22 cellular contexts compared by ENCODE assay signal in genomic region chr1:176382163-176382562, GRCh38.
"Had no signal": no experiment of that assay in that cellular context is flagged by ENCODE, and none has a peak within 500 bp of the region (broad histone marks: within the 10 kb centered on the region; RNA-seq: fewer than 3 reads in every experiment).

No MANE protein-coding gene starts in this region.

- H3K27me3 ChIP-seq: colonic mucosa, esophagus muscularis mucosa, gastrocnemius medialis, heart right ventricle had no signal

- H3K4me1 ChIP-seq: colonic mucosa, esophagus muscularis mucosa, gastrocnemius medialis, heart right ventricle, left ventricle myocardium inferior, lower lobe of right lung had no signal

- DNase-seq: cerebellar nuclear complex; colonic mucosa; cortex of kidney; effector memory CD4-positive, alpha-beta T cell; foreskin fibroblast; foreskin melanocyte; gastrocnemius medialis; glutamatergic neuron; head of caudate nucleus; heart right ventricle; hypothalamus; immature natural killer cell; islet precursor cell; kidney; kidney glomerular epithelial cell; left colon; left ventricle myocardium inferior; lower lobe of right lung; mesenchymal stem cell; mucosa of descending colon; naive B cell had no signal

- H3K4me3 ChIP-seq: colonic mucosa, esophagus muscularis mucosa, gastrocnemius medialis, heart right ventricle, left ventricle myocardium inferior, lower lobe of right lung, mucosa of descending colon had no signal

- H3K36me3 ChIP-seq: colonic mucosa, esophagus muscularis mucosa, gastrocnemius medialis, heart right ventricle, left ventricle myocardium inferior, lower lobe of right lung had no signal

- ATAC-seq: gastrocnemius medialis, heart right ventricle, left colon, lower lobe of right lung, mucosa of descending colon had no signal

- H3K9me3 ChIP-seq: colonic mucosa, esophagus muscularis mucosa, gastrocnemius medialis, lower lobe of right lung, mucosa of descending colon had no signal

- H3K27ac ChIP-seq: colonic mucosa, esophagus muscularis mucosa, gastrocnemius medialis, heart right ventricle, left ventricle myocardium inferior, lower lobe of right lung had no signal
